In genomic region chr10:11602919-11603523, GRCh38 we compare ENCODE assay signal across 10 cellular contexts. TPM values are rescaled to one million over a fixed set of nuclear protein-coding genes. Genes with fewer than 3 reads are reported as not detected.
DNase-seq lines count a peak whose midpoint lies in the region; ATAC-seq, FAIRE-seq and TF ChIP-seq lines count a peak whose summit lies in the region.
"Had no signal": no experiment of that assay in that cellular context is flagged by ENCODE, and none has a peak within 500 bp of the region (broad histone marks: within the 10 kb centered on the region; RNA-seq: fewer than 3 reads in every experiment).

No MANE protein-coding gene starts in this region.

- H3K36me3 Mint-ChIP-seq in WTC11: peaks cover 15% of the 10 kb centered on the region; the same call in 1 of the 2 replicates

- H3K27ac Mint-ChIP-seq in WTC11: peak overlapping the region; percentile 58

- CTCF ChIA-PET in WTC11 (lab: Charles Lee): no interaction called here

- H3K9me3 Mint-ChIP-seq in WTC11: peaks cover 14% of the 10 kb centered on the region

- H3K27me3 Mint-ChIP-seq in WTC11 (ENCODE audit: low read depth): no peaks in the 10 kb centered on the region

- ATAC-seq in HG03521 (IDR thresholded peaks at IDR 0.05; ENCODE audit: unreplicated experiment) (peak; percentile 47), WTC11 (no peak)

- peak overlapping the region; percentile 37 for H3K4me3 Mint-ChIP-seq in WTC11

- H3K4me1 Mint-ChIP-seq in WTC11: peaks cover 55% of the 10 kb centered on the region

- POLR2A ChIA-PET in WTC11 (lab: Charles Lee): no interaction called here

- TF ChIP-seq CTCF in WTC11 (IDR thresholded peaks at IDR 0.05): no peak

- FAIRE-seq in urothelium cell line (lab: Jason Lieb, UNC): no peak

- DNase-seq in SIG-M5 treated with dmso at 0.1 percent for 504 hours (lab: John Stamatoyannopoulos, UW; ENCODE audit: unreplicated experiment) (peak; percentile 36), SIG-M5 (lab: John Stamatoyannopoulos, UW) (no peak), WTC11 (ENCODE audit: low spot score) (no peak), renal cortical epithelial cell (ENCODE audit: low read depth) (peak; percentile 50), ureter (ENCODE audit: low spot score) (no peak), urothelium cell line (ENCODE audit: low spot score) (no peak), CD1c-positive myeloid dendritic cell (ENCODE audit: extremely low spot score) (no peak)
- DNase-seq: GM23248, SJCRH30 had no signal

TF ChIP-seq in WTC11, 78 proteins besides CTCF, POLR2A, EP300 and RAD21:
- TF ChIP-seq E2F5 (CRISPR knock-in tag; IDR thresholded peaks at IDR 0.05) (no peak), TP53 (CRISPR knock-in tag; IDR thresholded peaks at IDR 0.05) (no peak), ZMAT4 (CRISPR knock-in tag; IDR thresholded peaks at IDR 0.05) (no peak), GABPB1 (CRISPR knock-in tag; IDR thresholded peaks at IDR 0.05) (peak; percentile 84), PRDM15 (CRISPR knock-in tag; IDR thresholded peaks at IDR 0.05) (no peak), ZNF219 (CRISPR knock-in tag; IDR thresholded peaks at IDR 0.05; ENCODE audit: borderline replicate concordance) (no peak), USF1 (CRISPR knock-in tag; IDR thresholded peaks at IDR 0.05) (no peak), ZBTB43 (CRISPR knock-in tag; IDR thresholded peaks at IDR 0.05) (no peak)

RNA-seq across cellular contexts. Expression of gene USP6NL, which starts 8.4 kb away (rescaled TPM):
- total RNA-seq in WTC11 (2021) (19.5 to 21.4 TPM (median 20.1 TPM) in 3 replicates), renal cortical epithelial cell (13.7 and 19.4 TPM in 2 replicates), ureter (23.2 TPM)

Comparison
In these comparisons a context has a peak if more than half of its experiments do, and no peak if none do; other contexts are left out.
1. DNase-seq: peak in SIG-M5 treated with dmso at 0.1 percent for 504 hours (single experiment) and renal cortical epithelial cell (single experiment); none in SIG-M5 (single experiment), WTC11 (single experiment), ureter (single experiment), urothelium cell line (single experiment) and CD1c-positive myeloid dendritic cell (single experiment).